In genomic region chr13:49300716-49301589, GRCh38 we compare ENCODE assay signal across 8 cellular contexts. TPM values are rescaled to one million over a fixed set of nuclear protein-coding genes. Genes with fewer than 3 reads are reported as not detected.
DNase-seq lines count a peak whose midpoint lies in the region; ATAC-seq and TF ChIP-seq lines count a peak whose summit lies in the region.

No MANE protein-coding gene starts in this region.

- intact Hi-C loops in lower lobe of right lung (cut with DNase I): loop anchor here (5.0 kb wide), 1 partner anchor 311 kb away; no protein-coding TSS in a partner anchor

- peak; percentile 85 for TF ChIP-seq CTCF in AG09309 (IDR thresholded peaks at IDR 0.05; ENCODE audit: control insufficient read depth, insufficient read depth, low read depth, low read length, missing control alignments)
- TF ChIP-seq CTCF in lower lobe of right lung (IDR thresholded peaks at IDR 0.05): peak; percentile 90

- H3K36me3 ChIP-seq in lower lobe of right lung: no peaks in the 10 kb centered on the region

- H3K9me3 ChIP-seq in lower lobe of right lung: no peaks in the 10 kb centered on the region

- ATAC-seq in GM18520 (IDR thresholded peaks at IDR 0.05; ENCODE audit: unreplicated experiment): peak; percentile 91
- ATAC-seq in HG03066 (IDR thresholded peaks at IDR 0.05; ENCODE audit: low read depth, unreplicated experiment): peak; percentile 94
- peak; percentile 80 to 86 for ATAC-seq in lower lobe of right lung

- peaks cover 18% of the 10 kb centered on the region for H3K4me1 ChIP-seq in lower lobe of right lung

- no peak overlapping the region for H3K27ac ChIP-seq in lower lobe of right lung

- 0 out of 2 replicates have a peak overlapping the region, but pooled peaks have one; percentile 15 for H3K4me3 ChIP-seq in AG09309 (ENCODE audit: control insufficient read depth, low read depth, low read length)
- H3K4me3 ChIP-seq in lower lobe of right lung: peak overlapping the region; percentile 41

- H3K27me3 ChIP-seq in lower lobe of right lung (ENCODE audit: low read depth): no peaks in the 10 kb centered on the region

- DNase-seq in AG09309 (ENCODE audit: low read depth) (no peak), NCI-H345 treated with DMSO at 0.1 percent for 48 hours (lab: John Stamatoyannopoulos, UW; ENCODE audit: unreplicated experiment) (peak; percentile 3), dedifferentiated amniotic fluid mesenchymal stem cell (ENCODE audit: extremely low spot score) (peak; percentile 74), lower lobe of right lung (peak; percentile 57)
- peak; percentile 73 to 74 for DNase-seq in activated CD4-positive, alpha-beta T cell treated with anti-CD3 and anti-CD28 coated beads for 4 hours
- DNase-seq in stimulated activated CD8-positive, alpha-beta memory T cell treated with anti-CD3 and anti-CD28 coated beads, Interleukin-12 subunit alpha, Interleukin-12 subunit beta, amount 100 ng/mL, for 24 hours (ENCODE audit: extremely low read depth): peak; percentile 31

RNA-seq across cellular contexts. Expression of gene CDADC1, which starts 53.2 kb away (rescaled TPM):
- 7.9 TPM for total RNA-seq in lower lobe of right lung
